In the genomic region with DNA sequence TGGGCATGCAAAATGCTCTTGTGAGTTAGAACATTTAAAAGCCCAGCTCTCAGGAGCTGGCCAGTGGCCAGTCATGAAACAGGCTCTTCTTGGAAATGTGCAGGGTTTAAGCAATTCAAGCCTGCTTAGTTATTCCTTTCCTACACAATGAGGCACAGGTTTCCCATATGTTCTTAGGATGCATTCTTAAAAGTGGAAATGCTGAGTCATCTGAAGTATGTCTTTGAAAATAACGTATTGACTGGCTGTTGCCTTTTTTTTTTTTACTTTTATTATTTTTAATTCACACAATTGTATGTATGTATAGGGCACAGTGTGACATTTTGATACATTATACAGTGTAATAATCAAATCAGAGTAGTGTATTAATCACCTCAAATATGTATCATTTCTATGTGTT, we compare ENCODE assay signal across 3 cellular contexts.
TF ChIP-seq lines count a peak whose summit lies in the region.

No MANE protein-coding gene starts in this region.

TF ChIP-seq in IMR-90, 13 proteins besides CTCF, POLR2A, EP300 and RAD21:
- TF ChIP-seq FOS (IDR thresholded peaks at IDR 0.05; ENCODE audit: low read depth, low read length) (no peak), MAFK (IDR thresholded peaks at IDR 0.05; ENCODE audit: low read depth, low read length) (peak; percentile 60), NFE2L2 (IDR thresholded peaks at IDR 0.05; ENCODE audit: low read depth, low read length) (peak; percentile 82), MXI1 (IDR thresholded peaks at IDR 0.05; ENCODE audit: borderline replicate concordance, low read depth, low read length) (no peak), RFX5 (IDR thresholded peaks at IDR 0.05; ENCODE audit: low read depth, low read length) (no peak), RCOR1 (IDR thresholded peaks at IDR 0.05; ENCODE audit: insufficient replicate concordance, low read length) (no peak)
TF ChIP-seq in IMR-90: peak in this region for 2.

TF ChIP-seq in H1, 55 proteins besides CTCF, POLR2A, EP300 and RAD21:
- TF ChIP-seq BACH1 (IDR thresholded peaks at IDR 0.05; ENCODE audit: low read length): 0 out of 2 replicates have a peak, but pooled peaks have one; percentile 37
- no peak for TF ChIP-seq NRF1 (IDR thresholded peaks at IDR 0.05; ENCODE audit: low read depth, low read length)

TF ChIP-seq in HepG2, 621 proteins besides CTCF, POLR2A, EP300 and RAD21:
- TF ChIP-seq ZNF138 (CRISPR knock-in tag; IDR thresholded peaks at IDR 0.05; ENCODE audit: low read depth): no peak
- TF ChIP-seq NFE2L2 (IDR thresholded peaks at IDR 0.05; ENCODE audit: low read length): peak; percentile 72
- peak; percentile 47; the same call in 1 of the 2 replicates for TF ChIP-seq MAFF (IDR thresholded peaks at IDR 0.05; ENCODE audit: low read depth, low read length)
- peak; percentile 67 to 78; a peak in 3 of 4 replicates for TF ChIP-seq MAFK (conservative IDR thresholded peaks at IDR 0.05 in 1 of 2, IDR thresholded peaks at IDR 0.05 in 1 of 2; ENCODE audit: low read length in 2 of 2)
TF ChIP-seq in HepG2: peak in this region for 3.
